In the genomic region with DNA sequence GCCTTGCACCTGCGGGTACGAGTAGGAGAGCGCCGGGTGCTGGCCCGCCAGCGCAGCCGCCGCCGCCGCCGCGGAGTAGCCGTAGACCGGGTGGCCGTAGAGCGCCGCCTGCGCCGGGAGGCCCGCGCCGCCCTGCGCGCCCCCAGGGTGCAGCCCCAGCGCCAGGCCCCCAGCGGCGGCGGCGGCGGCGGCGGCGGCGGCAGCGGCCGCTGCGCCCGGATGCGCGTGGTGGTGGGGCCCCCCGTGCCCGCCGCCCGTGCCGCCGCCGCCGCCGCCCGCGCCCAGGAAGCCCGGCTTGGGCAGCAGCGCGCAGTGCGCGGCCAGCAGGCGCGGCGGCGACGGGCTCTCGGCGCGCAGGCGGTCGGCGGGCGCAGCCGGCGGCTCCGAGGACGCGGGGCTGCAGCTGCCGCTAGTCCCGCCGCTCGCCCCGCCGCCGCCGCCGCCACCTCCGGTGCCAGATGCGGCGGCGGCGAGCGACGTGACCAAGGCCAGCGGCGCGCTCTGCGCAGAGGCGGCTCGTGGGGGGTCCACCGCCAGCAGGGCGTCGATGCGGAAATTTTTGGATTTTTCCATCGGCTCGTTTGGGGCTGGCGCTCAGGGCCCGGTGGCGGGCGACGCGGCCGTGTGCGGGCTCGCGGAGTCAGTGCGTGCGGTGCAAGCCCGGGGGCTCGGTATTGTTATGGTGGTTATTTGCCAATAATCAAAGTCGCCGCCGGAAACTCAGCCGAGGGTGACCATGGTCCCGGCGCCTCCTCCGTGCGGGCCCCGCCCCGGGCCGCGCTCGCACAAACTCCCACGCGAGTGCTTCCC, we compare ENCODE assay signal across 8 cellular contexts. TPM values are rescaled to one million over a fixed set of nuclear protein-coding genes. Genes with fewer than 3 reads are reported as not detected.
DNase-seq lines count a peak whose midpoint lies in the region; ATAC-seq lines count a peak whose summit lies in the region.

No MANE protein-coding gene starts in this region.

- intact Hi-C loops in left colon (cut with DNase I, micrococcal nuclease) = no loop called here

- no peak overlapping the region for H3K27ac Mint-ChIP-seq in activated naive CD8-positive, alpha-beta T cell treated with anti-CD3 and anti-CD28 coated beads for 36 hours

- H3K9me3 ChIP-seq in mononuclear cell (ENCODE audit: low read depth, low read length) = no peaks in the 10 kb centered on the region

- no peaks in the 10 kb centered on the region for H3K36me3 Mint-ChIP-seq in activated naive CD8-positive, alpha-beta T cell treated with anti-CD3 and anti-CD28 coated beads for 36 hours

- no peak overlapping the region for H3K27ac ChIP-seq in ACC112 (ENCODE audit: low read depth, low read length)

- H3K27me3 Mint-ChIP-seq in activated naive CD8-positive, alpha-beta T cell treated with anti-CD3 and anti-CD28 coated beads for 36 hours = peaks cover 85% of the 10 kb centered on the region

- no peak for DNase-seq in activated naive CD8-positive, alpha-beta T cell treated with anti-CD3 and anti-CD28 coated beads for 36 hours
- DNase-seq in NOMO-1 treated with DMSO at 0.1 percent for 48 hours (lab: John Stamatoyannopoulos, UW; ENCODE audit: unreplicated experiment) (no peak), left colon (no peak)
- DNase-seq in stimulated activated CD8-positive, alpha-beta memory T cell treated with anti-CD3 and anti-CD28 coated beads, Interleukin-4, amount 100 ng/mL, for 48 hours = no peak

- H3K4me1 ChIP-seq in ACC112 (ENCODE audit: control insufficient read depth, insufficient read depth, low read length, unreplicated experiment) (no peaks in the 10 kb centered on the region), mononuclear cell (ENCODE audit: insufficient read depth, low read length) (peaks cover 13% of the 10 kb centered on the region)

- H3K27me3 ChIP-seq in ACC112 (ENCODE audit: insufficient read depth, low read length) = peaks cover 96% of the 10 kb centered on the region
- peaks cover 80% of the 10 kb centered on the region for H3K27me3 ChIP-seq in mononuclear cell (ENCODE audit: insufficient read depth, low read length)

- no peaks in the 10 kb centered on the region for H3K9me3 Mint-ChIP-seq in activated naive CD8-positive, alpha-beta T cell treated with anti-CD3 and anti-CD28 coated beads for 36 hours

- no peaks in the 10 kb centered on the region for H3K36me3 ChIP-seq in ACC112 (ENCODE audit: insufficient read depth, low read length)

- H3K4me3 ChIP-seq in ACC112 (ENCODE audit: low read depth, low read length) = peak overlapping the region; percentile 16; the same call in 1 of the 2 replicates
- peak overlapping the region; percentile 24 for H3K4me3 ChIP-seq in mononuclear cell (ENCODE audit: low read length)

- no peaks in the 10 kb centered on the region for H3K79me2 ChIP-seq in ACC112 (ENCODE audit: control insufficient read depth, insufficient read depth, low read length, unreplicated experiment)

- ATAC-seq in GM18909 (IDR thresholded peaks at IDR 0.05; ENCODE audit: poor library complexity, unreplicated experiment) (peak; percentile 28), HG03103 (IDR thresholded peaks at IDR 0.05; ENCODE audit: low read depth, unreplicated experiment) (peak; percentile 18), left colon (no peak)

- peaks cover 15% of the 10 kb centered on the region for H3K4me1 Mint-ChIP-seq in activated naive CD8-positive, alpha-beta T cell treated with anti-CD3 and anti-CD28 coated beads for 36 hours

- H2AFZ ChIP-seq in ACC112 (ENCODE audit: low read length, unreplicated experiment) = no peak overlapping the region

- H3K4me3 Mint-ChIP-seq in activated naive CD8-positive, alpha-beta T cell treated with anti-CD3 and anti-CD28 coated beads for 36 hours = peak overlapping the region; percentile 51

RNA-seq across cellular contexts. Expression of a gene that starts 0.5 kb away (rescaled TPM):
- not detected for total RNA-seq in activated naive CD8-positive, alpha-beta T cell treated with anti-CD3 and anti-CD28 coated beads for 36 hours
- total RNA-seq in mononuclear cell = not detected
- 10 to 100 TPM; 15.9 to 20.4 TPM for total RNA-seq in left colon

Comparison
In these comparisons a context has a peak if more than half of its experiments do, and no peak if none do; other contexts are left out.
1. RNA of a gene that starts 0.5 kb away (total RNA-seq): 15.9 to 20.4 TPM in left colon; not detected in activated naive CD8-positive, alpha-beta T cell treated with anti-CD3 and anti-CD28 coated beads for 36 hours and not detected in mononuclear cell (single experiment); every median in the first group is over 10 times any median in the second.